Comparison of ENCODE assay signal across 8 cellular contexts in the genomic region with DNA sequence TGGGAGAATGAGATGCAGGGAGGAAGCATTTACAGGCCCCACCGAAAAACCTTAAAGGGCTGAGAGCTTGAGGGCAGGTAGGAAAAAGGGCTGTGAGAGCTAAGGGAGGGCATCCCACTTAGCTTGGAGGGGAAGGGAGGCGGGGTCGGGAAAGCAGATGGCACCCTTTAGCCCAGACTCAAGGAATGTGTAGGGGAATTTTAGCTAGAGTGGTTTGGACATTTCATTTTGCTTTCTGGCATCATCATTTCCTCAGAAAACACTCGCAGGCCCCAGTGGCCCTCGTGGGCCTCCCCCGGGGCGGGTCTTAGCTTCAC. TPM values are rescaled to one million over a fixed set of nuclear protein-coding genes. Genes with fewer than 3 reads are reported as not detected.
DNase-seq lines count a peak whose midpoint lies in the region; ATAC-seq and TF ChIP-seq lines count a peak whose summit lies in the region.

No MANE protein-coding gene starts in this region.

- H3K27me3 Mint-ChIP-seq in natural killer cell (ENCODE audit: low read depth in 2 of 2), result no peaks in the 10 kb centered on the region

- H3K4me1 ChIP-seq in BE2C (no peaks in the 10 kb centered on the region), HUES6 (ENCODE audit: control insufficient read depth, insufficient read depth, low read length) (peaks cover 38% of the 10 kb centered on the region)

- H3K4me3 Mint-ChIP-seq in natural killer cell, result peak overlapping the region; percentile 95

- peak overlapping the region; percentile 28 for H3K4me3 ChIP-seq in BE2C (ENCODE audit: low read depth, low read length)
- H3K4me3 ChIP-seq in HUES6 (ENCODE audit: low read depth, low read length), result peak overlapping the region; percentile 75

- peak overlapping the region; percentile 50 for H3K9ac ChIP-seq in HUES6 (ENCODE audit: low read length)

- DNase-seq in BE2C (no peak), caudate nucleus (lab: John Stamatoyannopoulos, UW) (peak in 1 of 61 donors; percentile 70), natural killer cell (no peak), SHP77 treated with DMSO at 0.1 percent for 48 hours (lab: John Stamatoyannopoulos, UW) (no peak), SIG-M5 (lab: John Stamatoyannopoulos, UW) (no peak)

- H3K27ac Mint-ChIP-seq in natural killer cell, result peak overlapping the region; percentile 83 to 100

- no peaks in the 10 kb centered on the region for H3K9me3 Mint-ChIP-seq in natural killer cell

- TF ChIP-seq CTCF in BE2C (IDR thresholded peaks at IDR 0.05; ENCODE audit: low read depth, low read length) (no peak), natural killer cell (IDR thresholded peaks at IDR 0.05) (no peak)

- peaks cover 61 to 63% of the 10 kb centered on the region in 2 donors for H3K4me1 Mint-ChIP-seq in natural killer cell

- ATAC-seq in natural killer cell, result no peak
- ATAC-seq in GM21515 (IDR thresholded peaks at IDR 0.05; ENCODE audit: unreplicated experiment), result no peak
- ATAC-seq in HG03025 (IDR thresholded peaks at IDR 0.05; ENCODE audit: low FRiP score, unreplicated experiment), result no peak

- no peaks in the 10 kb centered on the region for H3K27me3 ChIP-seq in BE2C
- peaks cover 6% of the 10 kb centered on the region; the same call in 1 of the 2 replicates for H3K27me3 ChIP-seq in HUES6 (ENCODE audit: control insufficient read depth, insufficient read depth, low read length)

- H3K36me3 Mint-ChIP-seq in natural killer cell, result no peaks in the 10 kb centered on the region

- H3K27ac ChIP-seq in HUES6 (ENCODE audit: low read depth, low read length), result no peak overlapping the region; the same call in 1 of the 2 replicates
- H3K27ac ChIP-seq in caudate nucleus (ENCODE audit: low read depth, low read length), result peak overlapping the region; percentile 94

- intact Hi-C loops in natural killer cell (cut with micrococcal nuclease), result loop anchor here (1.0 to 2.0 kb wide), 5 partner anchors 13 to 218 kb away; no protein-coding TSS in a partner anchor

- H3K36me3 ChIP-seq in BE2C (no peaks in the 10 kb centered on the region), HUES6 (ENCODE audit: control insufficient read depth, insufficient read depth, low read length) (no peaks in the 10 kb centered on the region)

- no peaks in the 10 kb centered on the region for H3K9me3 ChIP-seq in BE2C
- H3K9me3 ChIP-seq in HUES6 (ENCODE audit: control insufficient read depth, insufficient read depth, low read depth, low read length), result no peaks in the 10 kb centered on the region

RNA-seq across cellular contexts. Expression of a gene that starts 0.8 kb away (rescaled TPM):
- polyA plus RNA-seq in BE2C (2012; ENCODE audit: insufficient read depth, insufficient read length, low read depth), result 29.2 TPM
- 100 to 1,000 TPM; 171 to 187 (median 175) TPM for total RNA-seq in natural killer cell

RNA-seq across cellular contexts. Expression of a gene that starts 13.9 kb away (rescaled TPM):
- polyA plus RNA-seq in BE2C (2012; ENCODE audit: insufficient read depth, insufficient read length, low read depth), result 130 TPM
- 100 to 1,000 TPM; 114 to 145 (median 137) TPM for total RNA-seq in natural killer cell

RNA-seq across cellular contexts. Expression of a gene that starts 46.3 kb away (rescaled TPM):
- 9.8 TPM for polyA plus RNA-seq in BE2C (2012; ENCODE audit: insufficient read depth, insufficient read length, low read depth)
- 10 to 100 TPM in 1 of 3 donors, 1 to 10 TPM in 2; 9.5 to 17.5 (median 9.8) TPM for total RNA-seq in natural killer cell

RNA-seq across cellular contexts. Expression of a gene that starts 57.3 kb away (rescaled TPM):
- 36.4 TPM for polyA plus RNA-seq in BE2C (2012; ENCODE audit: insufficient read depth, insufficient read length, low read depth)
- 100 to 1,000 TPM in 1 of 3 donors, 10 to 100 TPM in 2; 88.5 to 103 (median 92.8) TPM for total RNA-seq in natural killer cell
